1 cellular context compared by ENCODE assay signal in the genomic region with DNA sequence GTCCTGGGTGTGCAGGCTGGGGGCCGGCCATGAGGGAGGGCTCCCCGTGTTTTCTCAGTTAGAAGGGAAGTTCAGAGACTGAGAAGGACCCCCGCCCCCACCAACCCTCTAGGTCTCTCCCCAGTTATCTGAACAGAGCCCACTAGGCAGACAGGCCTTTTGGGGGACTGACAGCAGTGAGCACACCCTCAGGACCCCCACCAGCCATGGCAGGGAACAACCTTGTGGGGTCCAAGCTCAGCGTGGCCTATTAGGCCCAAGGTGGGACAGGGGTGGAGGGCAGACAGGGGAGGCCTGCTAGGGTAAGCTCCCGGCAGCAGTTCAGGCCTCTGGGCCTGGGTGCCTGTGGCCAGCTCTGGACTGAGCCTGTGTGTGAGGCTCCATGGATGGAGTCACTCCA.
TF ChIP-seq lines count a peak whose summit lies in the region.

No MANE protein-coding gene starts in this region.

TF ChIP-seq in HEK293, 187 proteins besides CTCF, POLR2A, EP300 and RAD21:
- peak; percentile 35; the same call in 1 of the 2 replicates for TF ChIP-seq GLIS2 (tag by site-specific recombination; IDR thresholded peaks at IDR 0.05)
- TF ChIP-seq, protein P1, sequence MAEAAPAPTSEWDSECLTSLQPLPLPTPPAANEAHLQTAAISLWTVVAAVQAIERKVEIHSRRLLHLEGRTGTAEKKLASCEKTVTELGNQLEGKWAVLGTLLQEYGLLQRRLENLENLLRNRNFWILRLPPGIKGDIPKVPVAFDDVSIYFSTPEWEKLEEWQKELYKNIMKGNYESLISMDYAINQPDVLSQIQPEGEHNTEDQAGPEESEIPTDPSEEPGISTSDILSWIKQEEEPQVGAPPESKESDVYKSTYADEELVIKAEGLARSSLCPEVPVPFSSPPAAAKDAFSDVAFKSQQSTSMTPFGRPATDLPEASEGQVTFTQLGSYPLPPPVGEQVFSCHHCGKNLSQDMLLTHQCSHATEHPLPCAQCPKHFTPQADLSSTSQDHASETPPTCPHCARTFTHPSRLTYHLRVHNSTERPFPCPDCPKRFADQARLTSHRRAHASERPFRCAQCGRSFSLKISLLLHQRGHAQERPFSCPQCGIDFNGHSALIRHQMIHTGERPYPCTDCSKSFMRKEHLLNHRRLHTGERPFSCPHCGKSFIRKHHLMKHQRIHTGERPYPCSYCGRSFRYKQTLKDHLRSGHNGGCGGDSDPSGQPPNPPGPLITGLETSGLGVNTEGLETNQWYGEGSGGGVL (tag by site-specific recombination; IDR thresholded peaks at IDR 0.05), result no peak
